In the genomic region with DNA sequence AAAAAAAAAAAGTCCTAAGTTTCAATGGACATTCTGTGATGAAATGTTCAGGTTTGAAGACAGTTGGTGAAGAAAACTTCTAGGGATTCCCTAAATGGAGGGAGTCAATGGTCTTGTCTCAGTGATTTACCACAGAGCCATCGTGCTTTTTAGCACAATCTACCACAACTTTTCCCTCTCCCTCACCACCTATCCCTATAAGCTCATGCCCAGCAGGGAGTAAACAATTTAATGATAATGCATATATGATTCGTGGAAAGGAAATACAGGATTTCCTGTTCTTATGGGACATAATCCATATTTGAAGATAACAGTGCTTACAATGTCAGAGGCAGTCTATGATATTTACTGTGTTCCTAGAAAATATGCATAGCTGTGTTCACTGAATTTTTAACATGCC, we compare ENCODE assay signal across 30 cellular contexts. TPM values are rescaled to one million over a fixed set of nuclear protein-coding genes. Genes with fewer than 3 reads are reported as not detected.
"Had no signal": no experiment of that assay in that cellular context is flagged by ENCODE, and none has a peak within 500 bp of the region (broad histone marks: within the 10 kb centered on the region; RNA-seq: fewer than 3 reads in every experiment).

No MANE protein-coding gene starts in this region.

- H3K4me1 ChIP-seq: esophagus squamous epithelium, gastroesophageal sphincter, right lobe of liver, testis, tibial artery had no signal

- H3K9me3 ChIP-seq: esophagus squamous epithelium, gastroesophageal sphincter, mucosa of descending colon, neutrophil, pancreas, right lobe of liver, stomach, testis, tibial artery, upper lobe of left lung had no signal

- H3K4me3 ChIP-seq: esophagus squamous epithelium, gastroesophageal sphincter, lung, mucosa of descending colon, pancreas, right lobe of liver, stomach, testis, tibial artery, upper lobe of left lung had no signal

- H3K27me3 ChIP-seq: esophagus squamous epithelium, gastroesophageal sphincter, neutrophil, pancreas, right lobe of liver, stomach, testis, tibial artery, upper lobe of left lung had no signal

- H3K27ac ChIP-seq: esophagus squamous epithelium, gastroesophageal sphincter, neutrophil, pancreas, right lobe of liver, testis, tibial artery had no signal

- H3K36me3 ChIP-seq: esophagus squamous epithelium, gastroesophageal sphincter, neutrophil, pancreas, right lobe of liver, stomach, tibial artery, upper lobe of left lung had no signal

- ATAC-seq: effector memory CD8-positive, alpha-beta T cell; gastroesophageal sphincter; left colon; mucosa of descending colon; natural killer cell treated with Interleukin-12 subunit alpha and Interleukin-12 subunit beta and Interleukin-15 and Interleukin-18, amount 100 ng/mL, for 72 hours; right lobe of liver; stimulated activated effector memory CD8-positive, alpha-beta T cell treated with anti-CD3 and anti-CD28 coated beads, Interleukin-12 subunit alpha, Interleukin-12 subunit beta, amount 100 ng/mL, for 72 hours had no signal

- DNase-seq: cerebellar nuclear complex; cortex of kidney; effector memory CD8-positive, alpha-beta T cell; erythroblast; esophagus squamous epithelium; foreskin fibroblast; hypothalamus; immature natural killer cell; islet precursor cell; kidney glomerular epithelial cell; left colon; mesenchymal stem cell; mucosa of descending colon; naive B cell; pancreas; right lobe of liver; small intestine; stimulated activated CD4-positive, alpha-beta T cell treated with anti-CD3 and anti-CD28 coated beads, Interleukin-2, amount 100 ng/mL, for 24 hours; stimulated activated CD4-positive, alpha-beta T cell treated with anti-CD3 and anti-CD28 coated beads, Interleukin-4, amount 100 ng/mL, for 24 hours; stimulated activated naive CD4-positive, alpha-beta T cell treated with Interleukin-2 at 50 U/mL for 16 hours; stomach; substantia nigra; testis; tibial artery; upper lobe of left lung had no signal

RNA-seq across cellular contexts. Expression of gene CD36, which starts 38.4 kb away (rescaled TPM):
- total RNA-seq: natural killer cell treated with Interleukin-12 subunit alpha and Interleukin-12 subunit beta and Interleukin-15 and Interleukin-18, amount 100 ng/mL, for 72 hours had no signal
